ENCODE assay signal across 2 cellular contexts in the genomic region with DNA sequence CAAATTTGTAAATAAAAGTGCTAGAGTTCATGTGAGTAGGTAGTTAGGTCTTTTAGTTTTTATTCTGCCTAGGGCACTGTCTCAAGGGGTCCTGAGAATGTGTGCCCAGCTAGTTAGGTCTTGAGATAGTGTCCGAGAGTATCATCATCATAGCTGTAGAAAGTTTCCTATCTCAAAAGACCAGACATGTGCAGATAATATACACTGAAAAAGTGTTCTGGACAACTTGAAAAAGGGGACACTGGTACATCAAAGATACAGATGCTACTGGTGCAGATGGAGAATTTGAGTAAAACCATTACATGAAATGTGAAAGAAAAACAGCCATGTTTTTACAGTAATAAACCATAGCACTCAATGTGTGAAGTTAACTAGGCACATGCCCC.
TF ChIP-seq lines count a peak whose summit lies in the region.

No MANE protein-coding gene starts in this region.

TF ChIP-seq in SK-N-SH, 30 proteins besides CTCF, POLR2A, EP300 and RAD21 (continued from another document):
- TF ChIP-seq, protein P1, sequence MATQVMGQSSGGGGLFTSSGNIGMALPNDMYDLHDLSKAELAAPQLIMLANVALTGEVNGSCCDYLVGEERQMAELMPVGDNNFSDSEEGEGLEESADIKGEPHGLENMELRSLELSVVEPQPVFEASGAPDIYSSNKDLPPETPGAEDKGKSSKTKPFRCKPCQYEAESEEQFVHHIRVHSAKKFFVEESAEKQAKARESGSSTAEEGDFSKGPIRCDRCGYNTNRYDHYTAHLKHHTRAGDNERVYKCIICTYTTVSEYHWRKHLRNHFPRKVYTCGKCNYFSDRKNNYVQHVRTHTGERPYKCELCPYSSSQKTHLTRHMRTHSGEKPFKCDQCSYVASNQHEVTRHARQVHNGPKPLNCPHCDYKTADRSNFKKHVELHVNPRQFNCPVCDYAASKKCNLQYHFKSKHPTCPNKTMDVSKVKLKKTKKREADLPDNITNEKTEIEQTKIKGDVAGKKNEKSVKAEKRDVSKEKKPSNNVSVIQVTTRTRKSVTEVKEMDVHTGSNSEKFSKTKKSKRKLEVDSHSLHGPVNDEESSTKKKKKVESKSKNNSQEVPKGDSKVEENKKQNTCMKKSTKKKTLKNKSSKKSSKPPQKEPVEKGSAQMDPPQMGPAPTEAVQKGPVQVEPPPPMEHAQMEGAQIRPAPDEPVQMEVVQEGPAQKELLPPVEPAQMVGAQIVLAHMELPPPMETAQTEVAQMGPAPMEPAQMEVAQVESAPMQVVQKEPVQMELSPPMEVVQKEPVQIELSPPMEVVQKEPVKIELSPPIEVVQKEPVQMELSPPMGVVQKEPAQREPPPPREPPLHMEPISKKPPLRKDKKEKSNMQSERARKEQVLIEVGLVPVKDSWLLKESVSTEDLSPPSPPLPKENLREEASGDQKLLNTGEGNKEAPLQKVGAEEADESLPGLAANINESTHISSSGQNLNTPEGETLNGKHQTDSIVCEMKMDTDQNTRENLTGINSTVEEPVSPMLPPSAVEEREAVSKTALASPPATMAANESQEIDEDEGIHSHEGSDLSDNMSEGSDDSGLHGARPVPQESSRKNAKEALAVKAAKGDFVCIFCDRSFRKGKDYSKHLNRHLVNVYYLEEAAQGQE (IDR thresholded peaks at IDR 0.05; ENCODE audit: low read depth, low read length): no peak
- TF ChIP-seq, protein P2, sequence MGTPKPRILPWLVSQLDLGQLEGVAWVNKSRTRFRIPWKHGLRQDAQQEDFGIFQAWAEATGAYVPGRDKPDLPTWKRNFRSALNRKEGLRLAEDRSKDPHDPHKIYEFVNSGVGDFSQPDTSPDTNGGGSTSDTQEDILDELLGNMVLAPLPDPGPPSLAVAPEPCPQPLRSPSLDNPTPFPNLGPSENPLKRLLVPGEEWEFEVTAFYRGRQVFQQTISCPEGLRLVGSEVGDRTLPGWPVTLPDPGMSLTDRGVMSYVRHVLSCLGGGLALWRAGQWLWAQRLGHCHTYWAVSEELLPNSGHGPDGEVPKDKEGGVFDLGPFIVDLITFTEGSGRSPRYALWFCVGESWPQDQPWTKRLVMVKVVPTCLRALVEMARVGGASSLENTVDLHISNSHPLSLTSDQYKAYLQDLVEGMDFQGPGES (IDR thresholded peaks at IDR 0.05; ENCODE audit: low read depth, low read length): no peak
- TF ChIP-seq NFIC (IDR thresholded peaks at IDR 0.05; ENCODE audit: borderline replicate concordance): no peak
- no peak for TF ChIP-seq EZH2phosphoT487 (IDR thresholded peaks at IDR 0.05; ENCODE audit: borderline replicate concordance, low read depth)
- TF ChIP-seq, protein P3, sequence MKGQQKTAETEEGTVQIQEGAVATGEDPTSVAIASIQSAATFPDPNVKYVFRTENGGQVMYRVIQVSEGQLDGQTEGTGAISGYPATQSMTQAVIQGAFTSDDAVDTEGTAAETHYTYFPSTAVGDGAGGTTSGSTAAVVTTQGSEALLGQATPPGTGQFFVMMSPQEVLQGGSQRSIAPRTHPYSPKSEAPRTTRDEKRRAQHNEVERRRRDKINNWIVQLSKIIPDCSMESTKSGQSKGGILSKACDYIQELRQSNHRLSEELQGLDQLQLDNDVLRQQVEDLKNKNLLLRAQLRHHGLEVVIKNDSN (IDR thresholded peaks at IDR 0.05; ENCODE audit: borderline replicate concordance, low read depth): no peak
- no peak for TF ChIP-seq JUND (IDR thresholded peaks at IDR 0.05)
- no peak for TF ChIP-seq RFX5 (IDR thresholded peaks at IDR 0.05; ENCODE audit: low read length)
- TF ChIP-seq MXI1 (IDR thresholded peaks at IDR 0.05; ENCODE audit: low read depth, low read length): no peak
- TF ChIP-seq ELF1 (IDR thresholded peaks at IDR 0.05): no peak
- TF ChIP-seq CHD2 (IDR thresholded peaks at IDR 0.05; ENCODE audit: low read length, partially characterized antibody): no peak
- TF ChIP-seq FOXM1 (IDR thresholded peaks at IDR 0.05; ENCODE audit: low read depth): no peak
- TF ChIP-seq TCF12 (IDR thresholded peaks at IDR 0.05): no peak

TF ChIP-seq in SK-N-SH treated with all-trans-retinoic acid at 6 μM for 48 hours, 23 proteins besides CTCF, POLR2A, EP300 and RAD21 (continued from another document):
- TF ChIP-seq, protein P4, sequence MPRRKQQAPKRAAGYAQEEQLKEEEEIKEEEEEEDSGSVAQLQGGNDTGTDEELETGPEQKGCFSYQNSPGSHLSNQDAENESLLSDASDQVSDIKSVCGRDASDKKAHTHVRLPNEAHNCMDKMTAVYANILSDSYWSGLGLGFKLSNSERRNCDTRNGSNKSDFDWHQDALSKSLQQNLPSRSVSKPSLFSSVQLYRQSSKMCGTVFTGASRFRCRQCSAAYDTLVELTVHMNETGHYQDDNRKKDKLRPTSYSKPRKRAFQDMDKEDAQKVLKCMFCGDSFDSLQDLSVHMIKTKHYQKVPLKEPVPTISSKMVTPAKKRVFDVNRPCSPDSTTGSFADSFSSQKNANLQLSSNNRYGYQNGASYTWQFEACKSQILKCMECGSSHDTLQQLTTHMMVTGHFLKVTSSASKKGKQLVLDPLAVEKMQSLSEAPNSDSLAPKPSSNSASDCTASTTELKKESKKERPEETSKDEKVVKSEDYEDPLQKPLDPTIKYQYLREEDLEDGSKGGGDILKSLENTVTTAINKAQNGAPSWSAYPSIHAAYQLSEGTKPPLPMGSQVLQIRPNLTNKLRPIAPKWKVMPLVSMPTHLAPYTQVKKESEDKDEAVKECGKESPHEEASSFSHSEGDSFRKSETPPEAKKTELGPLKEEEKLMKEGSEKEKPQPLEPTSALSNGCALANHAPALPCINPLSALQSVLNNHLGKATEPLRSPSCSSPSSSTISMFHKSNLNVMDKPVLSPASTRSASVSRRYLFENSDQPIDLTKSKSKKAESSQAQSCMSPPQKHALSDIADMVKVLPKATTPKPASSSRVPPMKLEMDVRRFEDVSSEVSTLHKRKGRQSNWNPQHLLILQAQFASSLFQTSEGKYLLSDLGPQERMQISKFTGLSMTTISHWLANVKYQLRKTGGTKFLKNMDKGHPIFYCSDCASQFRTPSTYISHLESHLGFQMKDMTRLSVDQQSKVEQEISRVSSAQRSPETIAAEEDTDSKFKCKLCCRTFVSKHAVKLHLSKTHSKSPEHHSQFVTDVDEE (CRISPR knock-in tag; IDR thresholded peaks at IDR 0.05): no peak
